ENCODE assay signal across 12 cellular contexts in the genomic region with DNA sequence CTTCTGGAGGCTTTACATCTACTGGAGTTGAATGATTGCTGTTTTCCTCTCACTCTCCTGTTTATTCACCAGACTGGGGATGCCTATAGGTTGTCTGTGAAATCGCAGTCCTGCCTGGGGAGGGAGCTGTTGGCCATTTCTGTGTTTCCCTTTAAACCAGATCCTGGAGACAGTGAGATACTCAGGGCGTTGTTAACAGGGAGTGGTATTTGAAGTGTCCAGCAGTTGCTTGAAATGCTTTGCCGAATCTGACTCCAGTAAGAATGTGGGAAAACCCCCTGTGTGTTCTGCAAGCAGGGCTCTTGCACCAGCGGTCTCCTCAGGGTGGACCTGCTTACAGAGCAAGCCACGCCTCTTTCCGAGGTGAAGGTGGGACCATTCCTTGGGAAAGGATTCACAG. TPM values are rescaled to one million over a fixed set of nuclear protein-coding genes. Genes with fewer than 3 reads are reported as not detected.
DNase-seq lines count a peak whose midpoint lies in the region; ATAC-seq, FAIRE-seq and TF ChIP-seq lines count a peak whose summit lies in the region.
"Had no signal": no experiment of that assay in that cellular context is flagged by ENCODE, and none has a peak within 500 bp of the region (broad histone marks: within the 10 kb centered on the region; RNA-seq: fewer than 3 reads in every experiment).

No MANE protein-coding gene starts in this region.

- CTCF ChIA-PET in HCT116 (lab: Charles Lee) = interaction anchor here (1.4 kb wide), 1 partner anchor 93 kb away, joined by 14 read pairs; no protein-coding TSS in a partner anchor
- CTCF ChIA-PET in CD4-positive, alpha-beta memory T cell (lab: Charles Lee; ENCODE audit: partially characterized antibody) = interaction anchor here (6.3 kb wide), 1 partner anchor 92 kb away, joined by 74 read pairs; no protein-coding TSS in a partner anchor

- intact Hi-C loops in HCT116 (cut with micrococcal nuclease) = loop anchor here (5.0 kb wide), 2 partner anchors 288 to 337 kb away; a partner anchor contains a TSS
- intact Hi-C loops in kidney (cut with DNase I) = loop anchor here (5.0 kb wide), 1 partner anchor 92 kb away; no protein-coding TSS in a partner anchor
- intact Hi-C loops in CD4-positive, alpha-beta memory T cell (cut with micrococcal nuclease) = no loop called here

- peaks cover 0 to 19% of the 10 kb centered on the region in 2 experiments; a peak in 1 of 4 replicates for H3K4me1 ChIP-seq in HCT116 (ENCODE audit: control insufficient read depth in 1 of 2, insufficient read depth in 2 of 2, low read length in 2 of 2)
- no peaks in the 10 kb centered on the region for H3K4me1 ChIP-seq in kidney (ENCODE audit: control insufficient read depth in 1 of 2, insufficient read depth in 1 of 2, low read depth in 1 of 2, low read length in 2 of 2)
- peaks cover 9% of the 10 kb centered on the region for H3K4me1 ChIP-seq in CD4-positive, alpha-beta memory T cell (ENCODE audit: insufficient read depth, low read length)

- H3K9me3 ChIP-seq in HCT116 (ENCODE audit: control insufficient read depth in 1 of 2, insufficient read depth in 1 of 2, low read depth in 1 of 2, low read length in 2 of 2) (no peaks in the 10 kb centered on the region), kidney (ENCODE audit: control insufficient read depth in 1 of 2, low read length in 2 of 2) (no peaks in the 10 kb centered on the region)
- H3K9me3 ChIP-seq in CD4-positive, alpha-beta memory T cell (ENCODE audit: control insufficient read depth in 1 of 2, low read length in 2 of 2) = no peaks in the 10 kb centered on the region

- H3K4me3 Mint-ChIP-seq in CD4-positive, alpha-beta memory T cell = no peak overlapping the region
- H3K4me3 Mint-ChIP-seq: activated CD8-positive, alpha-beta T cell treated with anti-CD3 and anti-CD28 coated beads, Interleukin-2, amount 10 ng/mL, durations not matched to agents 7 days and 5 days had no signal

- peaks cover 4 to 9% (median 7%) of the 10 kb centered on the region in 4 donors for H3K4me1 Mint-ChIP-seq in CD4-positive, alpha-beta memory T cell

- peaks cover 23 to 34% of the 10 kb centered on the region in 2 donors for H3K27me3 Mint-ChIP-seq in CD4-positive, alpha-beta memory T cell

- no peaks in the 10 kb centered on the region for H3K9me2 ChIP-seq in HCT116 (ENCODE audit: insufficient read depth)

- H3K9ac ChIP-seq in HCT116 (ENCODE audit: low read length) (no peak overlapping the region), kidney (ENCODE audit: low read length in 2 of 2) (no peak overlapping the region)

- peak in 2 of 3 experiments; percentile 26 to 49; a peak in 2 of 6 replicates for TF ChIP-seq CTCF in HCT116 (IDR thresholded peaks at IDR 0.05 in 2 of 3, conservative IDR thresholded peaks at IDR 0.05 in 1 of 3; ENCODE audit: borderline replicate concordance in 1 of 3, insufficient read depth in 1 of 3, low read depth in 2 of 3, low read length in 2 of 3)
- TF ChIP-seq CTCF in brain microvascular endothelial cell (IDR thresholded peaks at IDR 0.05; ENCODE audit: low read depth, low read length, missing control alignments) = peak; percentile 42
- TF ChIP-seq CTCF in kidney (IDR thresholded peaks at IDR 0.05; ENCODE audit: borderline replicate concordance, extremely low read depth, insufficient read depth) = no peak

- RAD21 ChIA-PET in HCT116 (lab: Charles Lee; ENCODE audit: low non-redundant PET in 1 of 2, low total read pairs in 2 of 2, uncharacterized antibody in 2 of 2, unreplicated experiment in 2 of 2) = no interaction called here

- POLR2A ChIA-PET in HCT116 (lab: Charles Lee) = no interaction called here
- POLR2A ChIA-PET in CD4-positive, alpha-beta memory T cell (lab: Charles Lee; ENCODE audit: partially characterized antibody) = no interaction called here

- H3K36me3 ChIP-seq in HCT116 (ENCODE audit: control insufficient read depth in 1 of 2, insufficient read depth in 2 of 2, low read length in 2 of 2) (peaks cover 5 to 51% of the 10 kb centered on the region in 2 experiments; a peak in 3 of 4 replicates), brain microvascular endothelial cell (replicated peaks) (no peaks in the 10 kb centered on the region), kidney (ENCODE audit: control insufficient read depth in 1 of 2, insufficient read depth in 2 of 2, low read length in 2 of 2) (no peaks in the 10 kb centered on the region)
- no peaks in the 10 kb centered on the region for H3K36me3 ChIP-seq in CD4-positive, alpha-beta memory T cell (ENCODE audit: insufficient read depth, low read length)

- no peak for TF ChIP-seq POLR2A in HCT116 (IDR thresholded peaks at IDR 0.05; ENCODE audit: borderline replicate concordance, extremely low read depth, insufficient read depth, insufficient read length)

- no peaks in the 10 kb centered on the region for H3K27me3 ChIP-seq in HCT116 (ENCODE audit: insufficient read depth, low read length)
- no peaks in the 10 kb centered on the region for H3K27me3 ChIP-seq in brain microvascular endothelial cell (replicated peaks)
- H3K27me3 ChIP-seq in CD4-positive, alpha-beta memory T cell (ENCODE audit: insufficient read depth, low read length) = peaks cover 9% of the 10 kb centered on the region

- no peak overlapping the region for H2AFZ ChIP-seq in HCT116 (ENCODE audit: low read depth, low read length, poor library complexity, severe bottlenecking)

- no TSS peak for BruUV-seq in HCT116 (replicated peaks; lab: Mats Ljungman, UMichigan)

- peaks cover 3% of the 10 kb centered on the region; the same call in 1 of the 2 replicates for H4K20me1 ChIP-seq in HCT116 (ENCODE audit: insufficient read depth)

- no peak; the same call in 1 of the 2 replicates for TF ChIP-seq RAD21 in HCT116 (IDR thresholded peaks at IDR 0.05; ENCODE audit: low read depth)

- no peaks in the 10 kb centered on the region for H3K36me3 Mint-ChIP-seq in CD4-positive, alpha-beta memory T cell

- peaks cover 0 to 3% (median 0%) of the 10 kb centered on the region in 8 donors for H3K9me3 Mint-ChIP-seq in CD4-positive, alpha-beta memory T cell

- peak; percentile 32 for DNase-seq in 8988T
- no peak for DNase-seq in HCT116 (ENCODE audit: low read depth, low spot score)
- DNase-seq in brain microvascular endothelial cell = no peak
- DNase-seq in kidney = peak; percentile 4
- DNase-seq in T-helper 1 cell = no peak
- DNase-seq in NCI-H345 (lab: John Stamatoyannopoulos, UW) = no peak
- no peak for DNase-seq in CD4-positive, alpha-beta memory T cell
- DNase-seq: activated CD8-positive, alpha-beta T cell treated with anti-CD3 and anti-CD28 coated beads, Interleukin-2, amount 10 ng/mL, durations not matched to agents 7 days and 5 days; foreskin melanocyte had no signal

- H3K27ac ChIP-seq in HCT116 (ENCODE audit: low read depth, low read length) (no peak overlapping the region), brain microvascular endothelial cell (no peak overlapping the region), kidney (ENCODE audit: low read depth in 2 of 2, low read length in 2 of 2) (no peak overlapping the region)
- H3K27ac ChIP-seq in CD4-positive, alpha-beta memory T cell (ENCODE audit: low read depth, low read length) = no peak overlapping the region

- no peak overlapping the region for H3K27ac Mint-ChIP-seq in CD4-positive, alpha-beta memory T cell
- H3K27ac Mint-ChIP-seq: activated CD8-positive, alpha-beta T cell treated with anti-CD3 and anti-CD28 coated beads, Interleukin-2, amount 10 ng/mL, durations not matched to agents 7 days and 5 days had no signal

- H3K4me3 ChIP-seq in HCT116 (replicated peaks in 1 of 2; ENCODE audit: low read depth in 1 of 2, low read length in 2 of 2) (no peak overlapping the region), brain microvascular endothelial cell (ENCODE audit: low read depth, low read length) (no peak overlapping the region), kidney (ENCODE audit: low read length in 2 of 2) (no peak overlapping the region)
- no peak overlapping the region for H3K4me3 ChIP-seq in CD4-positive, alpha-beta memory T cell (ENCODE audit: low read length in 2 of 2)

- ATAC-seq in HCT116 (no peak), GM19395 (IDR thresholded peaks at IDR 0.05; ENCODE audit: unreplicated experiment) (no peak)
- ATAC-seq: activated CD8-positive, alpha-beta T cell treated with anti-CD3 and anti-CD28 coated beads, Interleukin-2, amount 10 ng/mL, durations not matched to agents 7 days and 5 days had no signal

- H3K79me2 ChIP-seq in HCT116 (ENCODE audit: insufficient read depth, low read length) = peaks cover 5% of the 10 kb centered on the region; the same call in 1 of the 2 replicates

- in situ Hi-C loops in brain microvascular endothelial cell (cut with HindIII; ENCODE audit: low pct_ligation_motif_present, low sequenced_read_pairs) = no loop called here

- no peak overlapping the region for H3K4me2 ChIP-seq in HCT116 (ENCODE audit: low read length)

- FAIRE-seq in kidney (lab: Jason Lieb, UNC) = no peak
- FAIRE-seq: G401.6 had no signal

TF ChIP-seq in HCT116, 20 proteins besides CTCF, POLR2A, EP300 and RAD21 (continues in another document):
- TF ChIP-seq CBX3 (IDR thresholded peaks at IDR 0.05; ENCODE audit: low read depth) (no peak), EGR1 (IDR thresholded peaks at IDR 0.05; ENCODE audit: low read depth) (no peak), EZH2 (IDR thresholded peaks at IDR 0.05) (no peak), CEBPB (IDR thresholded peaks at IDR 0.05; ENCODE audit: low read depth) (no peak)

RNA-seq across cellular contexts. Expression of a gene that starts 4.3 kb away (rescaled TPM):
- 21.6 TPM for total RNA-seq in HCT116 (2021; ENCODE audit: unreplicated experiment)
- 9.4 and 10.4 TPM in 2 replicates for polyA plus RNA-seq in HCT116 (2012)
- 24.9 TPM for total RNA-seq in kidney
- 1.1 TPM for polyA plus RNA-seq in kidney (ENCODE audit: insufficient read depth, low read depth, low replicate concordance)
- total RNA-seq in CD4-positive, alpha-beta memory T cell = under 1 TPM; 0.53 to 0.58 TPM
- polyA plus RNA-seq in CD4-positive, alpha-beta memory T cell = under 1 TPM in 1 of 2 donors, not detected in 1; 0.50 TPM

RNA-seq across cellular contexts. Expression of a gene that starts 35.2 kb away (rescaled TPM):
- total RNA-seq in HCT116 (2021; ENCODE audit: unreplicated experiment) = 248 TPM
- polyA plus RNA-seq in HCT116 (2012) = 117 and 120 TPM in 2 replicates
- total RNA-seq in kidney = 19.6 TPM
- 5.4 TPM for polyA plus RNA-seq in kidney (ENCODE audit: insufficient read depth, low read depth, low replicate concordance)
- not detected for total RNA-seq in CD4-positive, alpha-beta memory T cell
- polyA plus RNA-seq in CD4-positive, alpha-beta memory T cell = not detected
- total RNA-seq: activated CD8-positive, alpha-beta T cell treated with anti-CD3 and anti-CD28 coated beads, Interleukin-2, amount 10 ng/mL, durations not matched to agents 7 days and 5 days; T-helper 2 cell treated with Interferon-gamma antibody and Interleukin-4, amounts not matched to agents 100 ng/mL and 5 ng/mL, for 36 hours had no signal

Comparison
In these comparisons a context has a peak if more than half of its experiments do, and no peak if none do; other contexts are left out.
1. DNase-seq: peak in 8988T (single experiment) and kidney (single experiment); none in HCT116 (single experiment), brain microvascular endothelial cell (single experiment), T-helper 1 cell (0 of 5), NCI-H345 (single experiment) and CD4-positive, alpha-beta memory T cell (0 of 5).
2. RNA of a gene that starts 4.3 kb away (total RNA-seq): 24.9 TPM in kidney (single experiment) and 21.6 TPM in HCT116 (single experiment); 0.53 to 0.58 TPM in CD4-positive, alpha-beta memory T cell; every median in the first group is over 10 times any median in the second.
3. RNA of a gene that starts 35.2 kb away (total RNA-seq): 248 TPM in HCT116 (single experiment) and 19.6 TPM in kidney (single experiment); not detected in CD4-positive, alpha-beta memory T cell; every median in the first group is over 10 times any median in the second.